Comparison of ENCODE assay signal across 30 cellular contexts in the genomic region with DNA sequence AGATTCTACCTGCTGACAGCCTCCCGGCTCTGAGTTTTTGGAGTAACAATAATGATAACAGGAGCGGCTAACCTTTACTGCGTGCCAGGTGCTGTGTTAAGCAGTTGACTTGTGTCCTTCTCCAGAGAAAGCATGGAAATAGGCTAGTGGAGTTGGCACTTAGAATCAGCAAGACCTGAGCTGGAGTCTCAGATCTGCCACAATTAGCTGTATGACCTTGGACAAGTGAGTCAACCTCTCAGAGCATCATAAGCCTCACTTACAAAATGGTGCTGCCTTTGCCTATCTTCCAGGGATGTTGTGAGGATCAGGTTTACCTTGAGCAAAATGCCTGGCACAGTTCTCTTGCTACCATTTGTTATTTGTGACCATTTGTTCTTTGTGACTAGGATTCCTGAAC. TPM values are rescaled to one million over a fixed set of nuclear protein-coding genes. Genes with fewer than 3 reads are reported as not detected.
A peak's percentile ranks its signal among the peaks of the same experiment; 100 is the strongest.
DNase-seq lines count a peak whose midpoint lies in the region; TF ChIP-seq lines count a peak whose summit lies in the region.
"Had no signal": no experiment of that assay in that cellular context is flagged by ENCODE, and none has a peak within 500 bp of the region (broad histone marks: within the 10 kb centered on the region; RNA-seq: fewer than 3 reads in every experiment).

No MANE protein-coding gene starts in this region.

- DNase-seq in DMS53 (lab: John Stamatoyannopoulos, UW) (peak; percentile 6), DMS53 treated with DMSO at 0.1 percent for 48 hours (lab: John Stamatoyannopoulos, UW; ENCODE audit: unreplicated experiment) (no peak), adrenal gland (peak in 4 of 7 donors; percentile 25 to 54 (median 50)), amniotic epithelial cell (ENCODE audit: low read depth) (peak; percentile 21), HuH-7 (ENCODE audit: low spot score) (no peak), NCI-H1436 treated with DMSO at 0.1 percent for 48 hours (lab: John Stamatoyannopoulos, UW) (no peak)
- DNase-seq: 8988T; ACHN; AML-193; BE2C; C1 segment of cervical spinal cord; Caco-2; Calu3; CD4-positive, alpha-beta memory T cell; CD4-positive, alpha-beta T cell; CD4-positive, CD25-positive, alpha-beta regulatory T cell; CD8-positive, alpha-beta memory T cell; CD8-positive, alpha-beta T cell; COR-L47; DMS 273 treated with DMSO at 0.1 percent for 48 hours; DMS153; DMS79; DMS79 treated with DMSO at 0.1 percent for 48 hours; DND-41; EL had no signal

- H3K27ac ChIP-seq in adrenal gland, result no peak overlapping the region
- H3K27ac ChIP-seq: 22Rv1; A549; BLaER1; BLaER1 treated with 17β-estradiol and CSF1 and Interleukin-3, amounts not matched to agents 10 nM and 100 nM; C4-2B had no signal

- H3K36me3 ChIP-seq in adrenal gland (replicated peaks in 1 of 2), result no peaks in the 10 kb centered on the region
- H3K36me3 ChIP-seq: BE2C; BLaER1; BLaER1 treated with 17β-estradiol and CSF1 and Interleukin-3, amounts not matched to agents 10 nM and 100 nM had no signal

- H3K27me3 ChIP-seq in adrenal gland, result no peaks in the 10 kb centered on the region
- H3K27me3 ChIP-seq: BE2C; BLaER1; BLaER1 treated with 17β-estradiol and CSF1 and Interleukin-3, amounts not matched to agents 10 nM and 100 nM had no signal

- no peak for TF ChIP-seq POLR2A in adrenal gland (IDR thresholded peaks at IDR 0.05)

- intact Hi-C loops in adrenal gland (cut with DNase I), result no loop called here

- no peak overlapping the region for H3K4me3 ChIP-seq in adrenal gland
- H3K4me3 ChIP-seq: A549; BLaER1; BLaER1 treated with 17β-estradiol and CSF1 and Interleukin-3, amounts not matched to agents 10 nM and 100 nM had no signal

- TF ChIP-seq CTCF in adrenal gland (IDR thresholded peaks at IDR 0.05), result no peak

- WGBS in adrenal gland, 4 donors, result 50 to 73% (median 56%) methylated on average over 2 to 3 of the region's 3 CpGs

- peaks cover 0 to 2% of the 10 kb centered on the region in 2 donors for H3K4me1 ChIP-seq in adrenal gland (replicated peaks in 1 of 2)
- H3K4me1 ChIP-seq: A549, BE2C had no signal

- no peaks in the 10 kb centered on the region for H3K9me3 ChIP-seq in adrenal gland (replicated peaks in 1 of 3)
- H3K9me3 ChIP-seq: BE2C, Caco-2 had no signal

RNA-seq across cellular contexts. Expression of a gene that starts 32.1 kb away (rescaled TPM):
- total RNA-seq in adrenal gland, result 10 to 100 TPM; 56.5 to 91.5 (median 65.9) TPM
- polyA plus RNA-seq in adrenal gland, result 10 to 100 TPM; 12.0 to 80.6 (median 18.5) TPM

Comparison
In these comparisons a context has a peak if more than half of its experiments do, and no peak if none do; other contexts are left out.
1. DNase-seq: peak in DMS53 (single experiment), adrenal gland (4 of 7) and amniotic epithelial cell (single experiment); none in DMS53 treated with DMSO at 0.1 percent for 48 hours (single experiment), HuH-7 (single experiment) and NCI-H1436 treated with DMSO at 0.1 percent for 48 hours (single experiment).